8 cellular contexts compared by ENCODE assay signal in the genomic region with DNA sequence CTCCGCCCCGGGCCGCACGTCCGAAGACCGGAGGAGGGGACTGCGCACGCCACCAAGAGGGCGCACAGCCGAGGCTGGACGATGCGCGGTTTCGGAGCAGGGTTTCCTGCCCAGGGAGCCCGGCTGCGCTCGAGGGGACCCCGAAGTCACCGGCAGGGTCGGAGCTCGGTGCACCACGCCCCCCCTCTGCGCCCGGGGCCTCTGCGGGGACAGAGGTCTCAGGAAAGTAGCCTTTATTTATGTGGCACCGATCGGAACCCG.
DNase-seq lines count a peak whose midpoint lies in the region; ATAC-seq and TF ChIP-seq lines count a peak whose summit lies in the region.

No MANE protein-coding gene starts in this region.

- H3K27me3 ChIP-seq in colonic mucosa = no peaks in the 10 kb centered on the region
- no peaks in the 10 kb centered on the region for H3K27me3 ChIP-seq in thyroid gland

- TF ChIP-seq CTCF in colonic mucosa (IDR thresholded peaks at IDR 0.05) (no peak), thyroid gland (IDR thresholded peaks at IDR 0.05) (no peak)

- H3K4me1 ChIP-seq in colonic mucosa (no peaks in the 10 kb centered on the region), thyroid gland (peaks cover 12 to 26% of the 10 kb centered on the region in 2 donors)

- peaks cover 34% of the 10 kb centered on the region for H3K4me1 Mint-ChIP-seq in T-helper 1 cell treated with Interleukin-12 subunit alpha and Interleukin-12 subunit beta and Interleukin-4 antibody, amounts not matched to agents 30 μg/mL and 1 μg/mL, for 36 hours (ENCODE audit: low read depth)

- H3K27ac ChIP-seq in colonic mucosa (peak overlapping the region; percentile 94), thyroid gland (peak overlapping the region; percentile 84 to 97 (median 90))

- peaks cover 1% of the 10 kb centered on the region for H3K36me3 Mint-ChIP-seq in T-helper 1 cell treated with Interleukin-12 subunit alpha and Interleukin-12 subunit beta and Interleukin-4 antibody, amounts not matched to agents 30 μg/mL and 1 μg/mL, for 36 hours (ENCODE audit: low read depth)

- H3K4me3 Mint-ChIP-seq in T-helper 1 cell treated with Interleukin-12 subunit alpha and Interleukin-12 subunit beta and Interleukin-4 antibody, amounts not matched to agents 30 μg/mL and 1 μg/mL, for 36 hours = peak overlapping the region; percentile 94

- H3K9ac ChIP-seq in colonic mucosa (ENCODE audit: low read depth in 2 of 2, low read length in 2 of 2) = peak overlapping the region; percentile 91 to 95

- peak; percentile 21 for ATAC-seq in HG03066 (IDR thresholded peaks at IDR 0.05; ENCODE audit: low read depth, unreplicated experiment)

- H3K36me3 ChIP-seq in colonic mucosa (no peaks in the 10 kb centered on the region), thyroid gland (no peaks in the 10 kb centered on the region)

- intact Hi-C loops in colonic mucosa (cut with DNase I) (loop anchor here (10.0 kb wide), 1 partner anchor 118 kb away; the partner anchor contains the start of gene UBAC2), thyroid gland (cut with DNase I) (no loop called here)

- no peaks in the 10 kb centered on the region for H3K9me3 ChIP-seq in colonic mucosa
- H3K9me3 ChIP-seq in thyroid gland = no peaks in the 10 kb centered on the region

- H3K4me3 ChIP-seq in colonic mucosa (peak overlapping the region; percentile 94), thyroid gland (replicated peaks in 1 of 3) (peak overlapping the region; percentile 54 to 99 (median 67))

- no peaks in the 10 kb centered on the region for H3K9me3 Mint-ChIP-seq in T-helper 1 cell treated with Interleukin-12 subunit alpha and Interleukin-12 subunit beta and Interleukin-4 antibody, amounts not matched to agents 30 μg/mL and 1 μg/mL, for 36 hours

- DNase-seq in DMS79 treated with DMSO at 0.1 percent for 48 hours (lab: John Stamatoyannopoulos, UW) = peak; percentile 53
- DNase-seq in DMS79 (lab: John Stamatoyannopoulos, UW) = no peak
- DNase-seq in colonic mucosa = peak; percentile 44
- DNase-seq in mucosa of gallbladder (ENCODE audit: low spot score) = peak; percentile 14
- peak; percentile 33 to 47 for DNase-seq in thyroid gland
- no peak for DNase-seq in SKM-1 (lab: John Stamatoyannopoulos, UW; ENCODE audit: unreplicated experiment)

- no peak overlapping the region for H3K27ac Mint-ChIP-seq in T-helper 1 cell treated with Interleukin-12 subunit alpha and Interleukin-12 subunit beta and Interleukin-4 antibody, amounts not matched to agents 30 μg/mL and 1 μg/mL, for 36 hours

- peaks cover 5% of the 10 kb centered on the region for H3K27me3 Mint-ChIP-seq in T-helper 1 cell treated with Interleukin-12 subunit alpha and Interleukin-12 subunit beta and Interleukin-4 antibody, amounts not matched to agents 30 μg/mL and 1 μg/mL, for 36 hours (ENCODE audit: low read depth)

- WGBS in thyroid gland, 2 donors = no CpG with 5 or more reads among the region's 28 CpGs

- TF ChIP-seq POLR2A in thyroid gland (IDR thresholded peaks at IDR 0.05) = no peak

Comparison
In these comparisons a context has a peak if more than half of its experiments do, and no peak if none do; other contexts are left out.
1. DNase-seq: peak in DMS79 treated with DMSO at 0.1 percent for 48 hours (single experiment), colonic mucosa (single experiment), mucosa of gallbladder (single experiment) and thyroid gland (2 of 2); none in DMS79 (single experiment) and SKM-1 (single experiment).